In the genomic region with DNA sequence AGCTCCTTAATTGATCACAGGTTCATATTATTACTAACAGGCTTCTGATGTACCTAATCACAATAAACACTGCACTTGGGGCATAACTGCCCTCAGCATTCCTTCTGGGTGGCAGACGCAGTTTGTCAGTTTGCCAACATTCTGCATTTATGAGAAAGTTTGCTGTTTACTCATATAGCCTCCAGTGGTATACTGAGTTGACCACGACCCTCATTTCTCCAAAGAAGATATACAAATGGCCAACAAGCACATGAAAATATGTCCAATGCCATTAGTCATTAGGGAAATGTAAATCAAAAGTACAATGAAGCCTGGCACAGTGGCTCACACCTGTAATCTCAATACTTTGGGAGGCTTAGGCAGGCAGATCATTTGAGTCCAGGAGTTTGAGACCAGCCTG, we compare ENCODE assay signal across 12 cellular contexts. TPM values are rescaled to one million over a fixed set of nuclear protein-coding genes. Genes with fewer than 3 reads are reported as not detected.
"Had no signal": no experiment of that assay in that cellular context is flagged by ENCODE, and none has a peak within 500 bp of the region (broad histone marks: within the 10 kb centered on the region; RNA-seq: fewer than 3 reads in every experiment).

No MANE protein-coding gene starts in this region.

- H3K36me3 Mint-ChIP-seq: IgD-negative memory B cell had no signal

- H3K27ac Mint-ChIP-seq: HFFc6, IgD-negative memory B cell had no signal

- ATAC-seq: HCT116, HepG2 had no signal

- H2AFZ ChIP-seq: GM23248 had no signal

- H3K4me3 ChIP-seq: GM23248, HAP-1 had no signal

- H3K27ac ChIP-seq: GM23248, HL-60 had no signal

- FAIRE-seq: HepG2 had no signal

- H3K27me3 Mint-ChIP-seq: IgD-negative memory B cell had no signal

- H3K9me3 Mint-ChIP-seq: HFFc6, IgD-negative memory B cell had no signal

- DNase-seq: GM23248, GOT3, H7, HFFc6, KBM-7 had no signal

- H3K36me3 ChIP-seq: HAP-1 had no signal

- H3K4me3 Mint-ChIP-seq: HFFc6, IgD-negative memory B cell had no signal

- H3K9ac ChIP-seq: GM23248 had no signal

- H3K9me3 ChIP-seq: HAP-1 had no signal

RNA-seq across cellular contexts. Expression of gene EFHC2, which starts 26.3 kb away (rescaled TPM):
- total RNA-seq: GM23248, H4, HepG2, HFFc6, HT1080 had no signal
- polyA plus RNA-seq: HepG2, IgD-negative memory B cell had no signal
